Comparison of ENCODE assay signal across 9 cellular contexts in the genomic region with DNA sequence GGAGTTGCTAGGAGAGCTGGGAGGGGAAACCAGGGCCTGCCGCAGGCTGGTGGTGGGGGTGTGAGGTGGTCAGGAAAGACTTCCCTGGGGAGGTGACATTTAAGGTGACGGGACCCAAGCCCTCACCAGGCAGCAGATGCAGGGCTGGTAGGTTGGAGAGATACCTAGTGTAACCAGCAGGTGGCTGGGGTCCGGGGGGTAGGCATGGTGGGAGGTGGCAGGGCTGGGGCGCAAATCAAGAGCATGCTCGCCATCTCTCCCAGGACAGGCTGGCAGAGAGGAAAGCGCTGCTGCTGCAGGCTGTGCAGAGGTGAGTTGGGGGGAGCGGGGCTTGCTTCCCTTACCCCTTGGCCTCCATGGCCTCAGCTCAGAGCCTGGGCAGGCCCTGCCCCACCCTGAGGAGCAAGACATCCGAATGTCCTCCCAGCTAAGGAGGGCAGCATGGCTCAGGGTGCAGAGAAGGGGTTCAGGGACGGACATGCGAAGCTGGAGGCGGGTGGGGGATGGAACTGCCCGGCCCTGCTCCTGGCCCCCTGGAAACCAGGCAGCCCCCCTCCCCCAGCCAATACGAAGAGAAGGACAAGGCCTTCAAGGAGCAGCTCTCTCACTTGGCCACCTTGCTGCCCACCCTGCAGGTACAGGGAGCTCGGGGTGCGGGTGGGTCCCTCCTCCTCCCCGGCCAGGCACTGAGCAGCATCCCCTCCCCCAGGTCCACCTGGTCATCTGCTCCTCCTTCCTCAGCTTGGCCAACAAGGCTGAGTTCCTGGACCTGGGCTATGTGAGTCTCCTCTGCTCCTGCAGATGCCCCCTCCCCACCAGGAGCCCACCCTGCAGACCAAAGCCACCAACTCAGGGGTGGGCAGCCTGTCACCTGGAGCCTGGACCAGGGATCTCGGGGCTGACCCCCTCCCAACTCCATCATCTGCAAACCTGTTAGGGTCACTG. TPM values are rescaled to one million over a fixed set of nuclear protein-coding genes. Genes with fewer than 3 reads are reported as not detected.
A peak's percentile ranks its signal among the peaks of the same experiment; 100 is the strongest.
DNase-seq lines count a peak whose midpoint lies in the region; ATAC-seq, FAIRE-seq and TF ChIP-seq lines count a peak whose summit lies in the region.
"Had no signal": no experiment of that assay in that cellular context is flagged by ENCODE, and none has a peak within 500 bp of the region (broad histone marks: within the 10 kb centered on the region; RNA-seq: fewer than 3 reads in every experiment).

No MANE protein-coding gene starts in this region.

- no peaks in the 10 kb centered on the region for H3K36me3 Mint-ChIP-seq in dendritic cell treated with granulocyte-macrophage colony-stimulating factor and Interleukin-4, amounts not matched to agents 40 ng/mL and 50 ng/mL, for 4 days (ENCODE audit: low read depth)

- peak; percentile 5 to 19 for DNase-seq in SHP77 (lab: John Stamatoyannopoulos, UW)
- DNase-seq in SHP77 treated with DMSO at 0.1 percent for 48 hours (lab: John Stamatoyannopoulos, UW), result no peak
- peak; percentile 78 for DNase-seq in NCI-H510A treated with DMSO at 0.1 percent for 48 hours (lab: John Stamatoyannopoulos, UW)
- no peak for DNase-seq in retinal pigment epithelial cell (ENCODE audit: low read depth)
- DNase-seq in NCI-H1930 (lab: John Stamatoyannopoulos, UW), result no peak
- no peak for DNase-seq in HuH-7.5 (ENCODE audit: low spot score)
- DNase-seq in pancreas, result no peak

- FAIRE-seq in pancreas (lab: Jason Lieb, UNC), result no peak

- no peak for ATAC-seq in pancreas

- no peaks in the 10 kb centered on the region for H3K27me3 ChIP-seq in pancreas

- no peaks in the 10 kb centered on the region for H3K9me3 ChIP-seq in pancreas

- peaks cover 49% of the 10 kb centered on the region for H3K4me1 Mint-ChIP-seq in dendritic cell treated with granulocyte-macrophage colony-stimulating factor and Interleukin-4, amounts not matched to agents 40 ng/mL and 50 ng/mL, for 4 days (ENCODE audit: low read depth)

- TF ChIP-seq CTCF in retinal pigment epithelial cell (conservative IDR thresholded peaks at IDR 0.05; ENCODE audit: low read depth, low read length), result peak; percentile 33
- TF ChIP-seq CTCF in pancreas (IDR thresholded peaks at IDR 0.05), result no peak

- H3K36me3 ChIP-seq in pancreas, result peaks cover 0 to 5% (median 0%) of the 10 kb centered on the region in 3 donors

- peaks cover 0 to 3% (median 0%) of the 10 kb centered on the region in 3 donors for H3K4me1 ChIP-seq in pancreas

- peak overlapping the region; percentile 65 for H3K4me3 Mint-ChIP-seq in dendritic cell treated with granulocyte-macrophage colony-stimulating factor and Interleukin-4, amounts not matched to agents 40 ng/mL and 50 ng/mL, for 4 days

- H3K4me3 ChIP-seq in retinal pigment epithelial cell (ENCODE audit: low read length) (no peak overlapping the region), pancreas (peak overlapping the region in 2 of 4 donors; percentile 38 to 46)

- H3K27me3 Mint-ChIP-seq in dendritic cell treated with granulocyte-macrophage colony-stimulating factor and Interleukin-4, amounts not matched to agents 40 ng/mL and 50 ng/mL, for 4 days, result peaks cover 94% of the 10 kb centered on the region

- intact Hi-C loops in dendritic cell treated with granulocyte-macrophage colony-stimulating factor and Interleukin-4, amounts not matched to agents 40 ng/mL and 50 ng/mL, for 4 days (cut with micrococcal nuclease), result loop anchor here (5.0 kb wide), 1 partner anchor 32 kb away; the partner anchor contains the start of gene HES3
- intact Hi-C loops in pancreas (cut with DNase I), result no loop called here

- peak overlapping the region; percentile 48 for H3K27ac Mint-ChIP-seq in dendritic cell treated with granulocyte-macrophage colony-stimulating factor and Interleukin-4, amounts not matched to agents 40 ng/mL and 50 ng/mL, for 4 days

- no peak overlapping the region for H3K27ac ChIP-seq in pancreas

- 91% methylated on average over 17 of the region's 17 CpGs for WGBS in pancreas, 2 donors

- H3K9me3 Mint-ChIP-seq in dendritic cell treated with granulocyte-macrophage colony-stimulating factor and Interleukin-4, amounts not matched to agents 40 ng/mL and 50 ng/mL, for 4 days, result no peaks in the 10 kb centered on the region

RNA-seq across cellular contexts. Expression of gene RNF207, which starts 4.0 kb away (rescaled TPM):
- 10 to 100 TPM in 5 of 6 donors, 1 to 10 TPM in 1; 7.1 to 21.6 (median 12.5) TPM for total RNA-seq in pancreas
- polyA plus RNA-seq in pancreas, result 10 to 100 TPM; 26.2 to 52.8 TPM

RNA-seq across cellular contexts. Expression of gene RPL22, which starts 10.5 kb away (rescaled TPM):
- total RNA-seq in pancreas, result 100 to 1,000 TPM; 186 to 264 (median 221) TPM
- 100 to 1,000 TPM; 252 to 378 TPM for polyA plus RNA-seq in pancreas

RNA-seq across cellular contexts. Expression of gene ICMT, which starts 25.8 kb away (rescaled TPM):
- total RNA-seq in pancreas, result 10 to 100 TPM; 13.4 to 26.4 (median 21.5) TPM
- 10 to 100 TPM in 1 of 2 donors, 1 to 10 TPM in 1; 8.3 to 16.0 TPM for polyA plus RNA-seq in pancreas

RNA-seq across cellular contexts. Expression of gene CHD5, which starts 29.8 kb away (rescaled TPM):
- total RNA-seq in pancreas, result under 1 TPM; 0.09 to 0.46 (median 0.27) TPM
- polyA plus RNA-seq in pancreas, result 1 to 10 TPM; 1.2 to 2.9 TPM
- total RNA-seq: myocyte had no signal

RNA-seq across cellular contexts. Expression of gene HES3, which starts 34.0 kb away (rescaled TPM):
- total RNA-seq in pancreas, result not detected
- not detected for polyA plus RNA-seq in pancreas
- total RNA-seq: myocyte had no signal

Comparison
In these comparisons a context has a peak if more than half of its experiments do, and no peak if none do; other contexts are left out.
1. DNase-seq: peak in SHP77 (2 of 2) and NCI-H510A treated with DMSO at 0.1 percent for 48 hours (single experiment); none in SHP77 treated with DMSO at 0.1 percent for 48 hours (single experiment), retinal pigment epithelial cell (single experiment), NCI-H1930 (0 of 2), HuH-7.5 (single experiment) and pancreas (0 of 6).